ENCODE assay signal across 8 cellular contexts in genomic region chr16:50367777-50368409, GRCh38. TPM values are rescaled to one million over a fixed set of nuclear protein-coding genes. Genes with fewer than 3 reads are reported as not detected.
DNase-seq lines count a peak whose midpoint lies in the region; ATAC-seq and TF ChIP-seq lines count a peak whose summit lies in the region.

No MANE protein-coding gene starts in this region.

- intact Hi-C loops in cardiac septum (cut with DNase I) (loop anchor here (10.0 kb wide), 3 partner anchors 153 to 377 kb away; partner anchors contain the start of genes CNEP1R1 and CYLD), lower leg skin (cut with DNase I; ENCODE audit: low total_unique reads) (no loop called here), upper lobe of right lung (cut with DNase I) (loop anchor here (10.0 kb wide), 1 partner anchor 143 kb away; no protein-coding TSS in a partner anchor)

- no peaks in the 10 kb centered on the region for H3K9me3 ChIP-seq in cardiac muscle cell (ENCODE audit: low read depth)
- peaks cover 3% of the 10 kb centered on the region for H3K9me3 ChIP-seq in adipocyte (ENCODE audit: control insufficient read depth, low read length)
- H3K9me3 ChIP-seq in upper lobe of right lung = no peaks in the 10 kb centered on the region

- H3K4me1 ChIP-seq in cardiac muscle cell (ENCODE audit: low read depth) = peaks cover 16% of the 10 kb centered on the region
- peaks cover 26% of the 10 kb centered on the region for H3K4me1 ChIP-seq in adipocyte (ENCODE audit: control insufficient read depth, insufficient read depth, low read length)
- H3K4me1 ChIP-seq in upper lobe of right lung = peaks cover 30% of the 10 kb centered on the region

- no peaks in the 10 kb centered on the region for H3K27me3 ChIP-seq in cardiac muscle cell
- no peaks in the 10 kb centered on the region for H3K27me3 ChIP-seq in adipocyte (replicated peaks; ENCODE audit: control insufficient read depth, insufficient read depth, low read length)
- H3K27me3 ChIP-seq in upper lobe of right lung = no peaks in the 10 kb centered on the region

- ATAC-seq in upper lobe of right lung (no peak), GM19324 (IDR thresholded peaks at IDR 0.05; ENCODE audit: low FRiP score, unreplicated experiment) (no peak), HG03432 (IDR thresholded peaks at IDR 0.05; ENCODE audit: unreplicated experiment) (no peak)

- TF ChIP-seq POLR2A in lower leg skin (IDR thresholded peaks at IDR 0.05) = no peak

- peak overlapping the region; percentile 85 for H3K9ac ChIP-seq in adipocyte (ENCODE audit: low read length)

- DNase-seq in cardiac muscle cell (ENCODE audit: low read depth in 1 of 2, low spot score in 1 of 2) (no peak), cardiac septum (ENCODE audit: low spot score) (no peak), adipocyte (ENCODE audit: low read depth) (peak; percentile 56), lower leg skin (ENCODE audit: low spot score in 2 of 2) (no peak), upper lobe of right lung (no peak), NCI-H510A treated with DMSO at 0.1 percent for 48 hours (lab: John Stamatoyannopoulos, UW) (no peak)

- TF ChIP-seq CTCF in cardiac muscle cell (IDR thresholded peaks at IDR 0.05; ENCODE audit: low read depth, low read length) (no peak), lower leg skin (IDR thresholded peaks at IDR 0.05) (no peak), upper lobe of right lung (IDR thresholded peaks at IDR 0.05) (no peak)

- H3K4me3 ChIP-seq in cardiac muscle cell (peak overlapping the region; percentile 100), adipocyte (ENCODE audit: low read length) (peak overlapping the region; percentile 88), lower leg skin (ENCODE audit: low read depth, poor library complexity, severe bottlenecking) (peak overlapping the region; percentile 95), upper lobe of right lung (peak overlapping the region; percentile 89)

- peaks cover 23% of the 10 kb centered on the region for H3K36me3 ChIP-seq in cardiac muscle cell
- peaks cover 27% of the 10 kb centered on the region for H3K36me3 ChIP-seq in adipocyte (ENCODE audit: control insufficient read depth, insufficient read depth, low read length, severe bottlenecking)
- H3K36me3 ChIP-seq in upper lobe of right lung = peaks cover 36% of the 10 kb centered on the region

- 2 to 3% methylated on average over 23 of the region's 23 CpGs for WGBS in lower leg skin, 2 donors

- H3K27ac ChIP-seq in cardiac muscle cell (peak overlapping the region; percentile 88), upper lobe of right lung (peak overlapping the region; percentile 80)

RNA-seq across cellular contexts. Expression of gene BRD7, which starts 0.9 kb away (rescaled TPM):
- 54.2 and 80.1 TPM in 2 replicates for total RNA-seq in cardiac muscle cell
- 61.0 and 89.2 TPM in 2 replicates for polyA plus RNA-seq in cardiac muscle cell
- 53.4 TPM for total RNA-seq in cardiac septum
- total RNA-seq in lower leg skin = 10 to 100 TPM; 48.6 to 86.3 (median 52.0) TPM
- 62.9 TPM for total RNA-seq in upper lobe of right lung
